In the genomic region with DNA sequence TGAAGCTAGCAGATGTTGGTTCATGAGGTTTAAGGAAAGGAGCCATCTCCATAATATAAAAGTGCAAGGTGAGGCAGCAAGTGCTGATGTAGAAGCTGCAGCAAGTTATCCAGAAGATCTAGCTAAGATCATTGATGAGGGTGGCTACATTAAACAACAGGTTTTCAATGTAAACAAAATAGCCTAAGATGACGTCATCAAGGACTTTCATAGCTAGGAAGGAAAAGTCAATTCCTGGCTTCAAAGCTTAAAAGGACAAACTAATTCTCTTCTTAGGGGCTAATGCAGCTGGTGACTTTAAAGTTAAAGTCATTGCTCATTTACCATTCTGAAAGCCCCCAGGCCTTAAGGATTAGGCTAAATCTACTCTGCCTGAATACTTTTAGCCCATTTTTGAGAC, we compare ENCODE assay signal across 10 cellular contexts.
"Had no signal": no experiment of that assay in that cellular context is flagged by ENCODE, and none has a peak within 500 bp of the region (broad histone marks: within the 10 kb centered on the region; RNA-seq: fewer than 3 reads in every experiment).

No MANE protein-coding gene starts in this region.

- H3K9ac ChIP-seq: KMS-11 had no signal

- DNase-seq: H9, HCEC 1CT, HFFc6, IMR-90, Karpas-422, KBM-7 had no signal

- H3K4me3 ChIP-seq: GM23338 had no signal

- H3K27ac ChIP-seq: HL-60, KMS-11 had no signal

- H2AFZ ChIP-seq: GM23338 had no signal

- FAIRE-seq: H54 had no signal

- ATAC-seq: GM23338 had no signal

- H3K4me2 ChIP-seq: GM23338, KMS-11 had no signal
